23 cellular contexts compared by ENCODE assay signal in genomic region chr7:25288536-25289283, GRCh38.
DNase-seq lines count a peak whose midpoint lies in the region; ATAC-seq and TF ChIP-seq lines count a peak whose summit lies in the region.
"Had no signal": no experiment of that assay in that cellular context is flagged by ENCODE, and none has a peak within 500 bp of the region (broad histone marks: within the 10 kb centered on the region; RNA-seq: fewer than 3 reads in every experiment).

No MANE protein-coding gene starts in this region.

- intact Hi-C loops in head of caudate nucleus (cut with DNase I) (no loop called here), PC-9 (cut with micrococcal nuclease; ENCODE audit: unreplicated experiment) (no loop called here)

- BruUV-seq in PC-9 (replicated peaks; lab: Mats Ljungman, UMichigan), result no TSS peak

- H3K9me2 ChIP-seq in PC-9 (ENCODE audit: insufficient read depth), result no peaks in the 10 kb centered on the region

- no peaks in the 10 kb centered on the region for H3K4me1 ChIP-seq in PC-9 (replicated peaks; ENCODE audit: insufficient read depth)
- H3K4me1 ChIP-seq: body of pancreas, stomach, upper lobe of right lung had no signal

- in situ Hi-C loops in astrocyte of the cerebellum (cut with HindIII; ENCODE audit: low sequenced_read_pairs), result no loop called here

- H3K27ac ChIP-seq in PC-9, result no peak overlapping the region
- H3K27ac ChIP-seq: body of pancreas, epithelial cell of prostate, neutrophil, stomach, upper lobe of right lung had no signal

- H4K20me1 ChIP-seq in PC-9 (ENCODE audit: insufficient read depth), result no peaks in the 10 kb centered on the region

- H3K9me3 ChIP-seq in MG63, result no peaks in the 10 kb centered on the region
- H3K9me3 ChIP-seq in PC-9 (ENCODE audit: insufficient read depth, low read depth), result no peaks in the 10 kb centered on the region
- H3K9me3 ChIP-seq: body of pancreas, HAP-1, neutrophil, stomach, upper lobe of right lung had no signal

- POLR2A ChIA-PET in PC-9 (lab: Charles Lee; ENCODE audit: unreplicated experiment), result no interaction called here

- peak; percentile 43 for DNase-seq in MG63
- DNase-seq in astrocyte of the cerebellum (ENCODE audit: low read depth), result peak; percentile 15
- peak in 32 of 42 donors; percentile 10 to 81 (median 37) for DNase-seq in head of caudate nucleus
- no peak for DNase-seq in omental fat pad (ENCODE audit: low spot score)
- no peak for DNase-seq in PC-9
- no peak for DNase-seq in activated naive CD4-positive, alpha-beta T cell treated with anti-CD3 and anti-CD28 coated beads, Interleukin-2, amount 50 U/mL, for 16 hours
- DNase-seq: activated CD4-positive, alpha-beta T cell treated with anti-CD3 and anti-CD28 coated beads for 1 hour; activated T-cell treated with anti-CD3 and anti-CD28 coated beads, Interleukin-2, amount 50 U/mL, for 72 hours; body of pancreas; CD8-positive, alpha-beta memory T cell; DND-41; foreskin melanocyte; NCI-H526; retina; SHP77; stimulated activated CD4-positive, alpha-beta T cell treated with anti-CD3 and anti-CD28 coated beads, Interleukin-12 subunit alpha, Interleukin-12 subunit beta, amount 100 ng/mL, for 4 hours; stomach; upper lobe of right lung had no signal

- no peaks in the 10 kb centered on the region for H3K27me3 ChIP-seq in MG63
- H3K27me3 ChIP-seq in PC-9 (ENCODE audit: insufficient read depth, low read depth), result peaks cover 74% of the 10 kb centered on the region
- H3K27me3 ChIP-seq: body of pancreas, neutrophil, stomach, upper lobe of right lung had no signal

- H3K4me2 ChIP-seq in PC-9, result no peak overlapping the region

- CTCF ChIA-PET in PC-9 (lab: Charles Lee), result no interaction called here

- no peak overlapping the region for H2AFZ ChIP-seq in PC-9

- no peak for TF ChIP-seq CTCF in astrocyte of the cerebellum (IDR thresholded peaks at IDR 0.05; ENCODE audit: low read depth, low read length, missing control alignments)
- TF ChIP-seq CTCF in omental fat pad (IDR thresholded peaks at IDR 0.05), result no peak
- TF ChIP-seq CTCF in PC-9 (conservative IDR thresholded peaks at IDR 0.05), result no peak

- H3K36me3 ChIP-seq in MG63 (no peaks in the 10 kb centered on the region), PC-9 (ENCODE audit: low read depth) (no peaks in the 10 kb centered on the region)
- H3K36me3 ChIP-seq: HAP-1, neutrophil, stomach, upper lobe of right lung had no signal

- no peaks in the 10 kb centered on the region for H3F3A ChIP-seq in PC-9 (ENCODE audit: insufficient read depth, low read depth)

- H3K79me2 ChIP-seq in PC-9 (ENCODE audit: low read depth), result no peaks in the 10 kb centered on the region

- ATAC-seq in omental fat pad (ENCODE audit: low FRiP score), result peak; percentile 55
- no peak for ATAC-seq in GM19463 (IDR thresholded peaks at IDR 0.05; ENCODE audit: unreplicated experiment)
- no peak for ATAC-seq in HG02981 (IDR thresholded peaks at IDR 0.05; ENCODE audit: unreplicated experiment)
- ATAC-seq: activated T-cell treated with anti-CD3 and anti-CD28 coated beads, Interleukin-2, amount 50 U/mL, for 72 hours; body of pancreas; upper lobe of right lung had no signal

- H3K4me3 ChIP-seq in MG63 (no peak overlapping the region), astrocyte of the cerebellum (ENCODE audit: low read depth, low read length) (no peak overlapping the region), PC-9 (no peak overlapping the region)
- H3K4me3 ChIP-seq: body of pancreas, HAP-1, stomach, upper lobe of right lung had no signal

Comparison
In these comparisons a context has a peak if more than half of its experiments do, and no peak if none do; other contexts are left out.
1. DNase-seq: peak in MG63 (single experiment), astrocyte of the cerebellum (single experiment) and head of caudate nucleus (32 of 42); none in omental fat pad (single experiment), PC-9 (0 of 2) and activated naive CD4-positive, alpha-beta T cell treated with anti-CD3 and anti-CD28 coated beads, Interleukin-2, amount 50 U/mL, for 16 hours (single experiment).